18 cellular contexts compared by ENCODE assay signal in genomic region chr9:99072040-99072394, GRCh38. TPM values are rescaled to one million over a fixed set of nuclear protein-coding genes. Genes with fewer than 3 reads are reported as not detected.
DNase-seq lines count a peak whose midpoint lies in the region; ATAC-seq, FAIRE-seq and TF ChIP-seq lines count a peak whose summit lies in the region.
"Had no signal": no experiment of that assay in that cellular context is flagged by ENCODE, and none has a peak within 500 bp of the region (broad histone marks: within the 10 kb centered on the region; RNA-seq: fewer than 3 reads in every experiment).

No MANE protein-coding gene starts in this region.

- H2AFZ ChIP-seq in K562 (ENCODE audit: low read depth, low read length) (peak overlapping the region; percentile 92), trophoblast cell (ENCODE audit: insufficient read depth, low read length, poor library complexity) (no peak overlapping the region), PC-3 (ENCODE audit: low read length) (no peak overlapping the region)

- POLR2A ChIA-PET in K562 (lab: Yijun Ruan, JAX): interaction anchor here (0.5 to 1.0 kb wide), 3 partner anchors 11 to 12 kb away, joined by 3 to 5 read pairs (median 3); no protein-coding TSS in a partner anchor
- POLR2A ChIA-PET in PC-3 (lab: Charles Lee; ENCODE audit: unreplicated experiment): no interaction called here

- TF ChIP-seq CTCF in heart left ventricle (IDR thresholded peaks at IDR 0.05): no peak
- TF ChIP-seq CTCF in K562 (IDR thresholded peaks at IDR 0.05 in 2 of 3, conservative IDR thresholded peaks at IDR 0.05 in 1 of 3; ENCODE audit: insufficient read depth in 2 of 3, low read depth in 1 of 3, low read length in 3 of 3): no peak
- TF ChIP-seq CTCF in PC-3 (conservative IDR thresholded peaks at IDR 0.05; ENCODE audit: low read depth, low read length): no peak

- H3K4me1 ChIP-seq in heart left ventricle (peaks cover 0 to 54% (median 34%) of the 10 kb centered on the region in 12 donors), K562 (replicated peaks in 1 of 2; ENCODE audit: control insufficient read depth in 2 of 2, insufficient read depth in 2 of 2, low read length in 2 of 2) (peaks cover 29 to 55% of the 10 kb centered on the region in 2 experiments), trophoblast cell (ENCODE audit: control insufficient read depth in 1 of 2, insufficient read depth in 2 of 2, low read length in 2 of 2) (peaks cover under 1% of the 10 kb centered on the region in 2 experiments), PC-3 (ENCODE audit: insufficient read depth, low read length) (peaks cover 8% of the 10 kb centered on the region)
- H3K4me1 ChIP-seq: A549 had no signal

- no peak for TF ChIP-seq EP300 in K562 (IDR thresholded peaks at IDR 0.05; ENCODE audit: low read length)

- no peak overlapping the region for H3K4me3 ChIP-seq in heart left ventricle
- no peak overlapping the region for H3K4me3 ChIP-seq in K562
- H3K4me3 ChIP-seq in trophoblast cell (ENCODE audit: low read depth, low read length): no peak overlapping the region
- no peak overlapping the region for H3K4me3 ChIP-seq in PC-3 (ENCODE audit: low read length)
- H3K4me3 ChIP-seq: A549, SJCRH30 had no signal

- intact Hi-C loops in heart left ventricle (cut with DNase I): no loop called here
- intact Hi-C loops in left cardiac atrium (cut with DNase I): no loop called here
- intact Hi-C loops in K562 (cut with micrococcal nuclease): no loop called here
- intact Hi-C loops in PC-3 (cut with micrococcal nuclease): no loop called here

- no peak overlapping the region for H2AK5ac ChIP-seq in trophoblast cell (ENCODE audit: low read length)

- no peaks in the 10 kb centered on the region for H3K9me2 ChIP-seq in PC-3 (replicated peaks; ENCODE audit: low read length)

- no peaks in the 10 kb centered on the region for H3K9me1 ChIP-seq in K562 (ENCODE audit: control insufficient read depth, insufficient read depth, low read length)

- in situ Hi-C loops in K562 (cut with MboI): no loop called here

- H3K36me3 ChIP-seq in heart left ventricle: peaks cover 0 to 41% (median 2%) of the 10 kb centered on the region in 9 donors
- no peaks in the 10 kb centered on the region for H3K36me3 ChIP-seq in K562 (ENCODE audit: control insufficient read depth, insufficient read depth, low read length)
- H3K36me3 ChIP-seq in trophoblast cell (ENCODE audit: control insufficient read depth in 1 of 2, insufficient read depth in 2 of 2, low read length in 2 of 2): no peaks in the 10 kb centered on the region
- no peaks in the 10 kb centered on the region for H3K36me3 ChIP-seq in PC-3 (ENCODE audit: low read depth, low read length)
- H3K36me3 ChIP-seq: SJCRH30 had no signal

- H3K27ac ChIP-seq in heart left ventricle (peak overlapping the region in 9 of 12 donors; percentile 18 to 78 (median 67)), K562 (ENCODE audit: extremely low read depth, low read depth, low read length) (peak overlapping the region; percentile 66), trophoblast cell (ENCODE audit: low read depth, low read length) (no peak overlapping the region), PC-3 (ENCODE audit: low read length) (no peak overlapping the region)
- H3K27ac ChIP-seq: A549, C4-2B, SJCRH30 had no signal

- no peak overlapping the region for H2BK5ac ChIP-seq in trophoblast cell (ENCODE audit: low read depth, low read length, poor library complexity)

- H4K20me1 ChIP-seq in K562 (replicated peaks; ENCODE audit: control insufficient read depth, insufficient read depth, low read length) (no peaks in the 10 kb centered on the region), PC-3 (ENCODE audit: low read length) (no peaks in the 10 kb centered on the region)

- no peaks in the 10 kb centered on the region for H3K79me1 ChIP-seq in trophoblast cell (ENCODE audit: low read length)

- peaks cover 10% of the 10 kb centered on the region; the same call in 2 of the 3 replicates for H3K79me2 ChIP-seq in K562 (ENCODE audit: control insufficient read depth, insufficient read depth, low read length)
- H3K79me2 ChIP-seq in trophoblast cell (ENCODE audit: control insufficient read depth, insufficient read depth, low read length, poor library complexity): no peaks in the 10 kb centered on the region
- H3K79me2 ChIP-seq in PC-3 (ENCODE audit: low read length): no peaks in the 10 kb centered on the region

- H4K8ac ChIP-seq in trophoblast cell (ENCODE audit: low read depth, low read length): no peak overlapping the region

- H3K14ac ChIP-seq in trophoblast cell (ENCODE audit: low read length): no peak overlapping the region

- no peak overlapping the region for H2BK12ac ChIP-seq in trophoblast cell (ENCODE audit: low read length)

- peak; percentile 65 for FAIRE-seq in K562 (lab: Jason Lieb, UNC)
- FAIRE-seq in GM12891 (lab: Jason Lieb, UNC): no peak
- FAIRE-seq: A549, GM19239, H54 had no signal

- BruUV-seq in K562 (replicated peaks; lab: Mats Ljungman, UMichigan) (no TSS peak), PC-3 (replicated peaks; lab: Mats Ljungman, UMichigan) (no TSS peak)

- ATAC-seq in heart left ventricle: peak in 3 of 4 donors; percentile 7 to 33 (median 15)
- no peak for ATAC-seq in left cardiac atrium
- ATAC-seq in K562: peak; percentile 11; the same call in 2 of the 3 replicates
- ATAC-seq in PC-3: no peak
- no peak for ATAC-seq in HG03442 (IDR thresholded peaks at IDR 0.05; ENCODE audit: unreplicated experiment)
- ATAC-seq: A549 had no signal

- H3K27me3 ChIP-seq in heart left ventricle: no peaks in the 10 kb centered on the region
- H3K27me3 ChIP-seq in K562 (ENCODE audit: control insufficient read depth in 2 of 2, insufficient read depth in 2 of 2, low read length in 2 of 2): no peaks in the 10 kb centered on the region
- H3K27me3 ChIP-seq in trophoblast cell (ENCODE audit: insufficient read depth, low read length): no peaks in the 10 kb centered on the region
- H3K27me3 ChIP-seq in PC-3 (ENCODE audit: low read length): no peaks in the 10 kb centered on the region
- H3K27me3 ChIP-seq: SJCRH30 had no signal

- DNase-seq in heart left ventricle: no peak
- no peak for DNase-seq in left cardiac atrium
- DNase-seq in K562 (ENCODE audit: extremely low read depth in 1 of 4, low spot score in 3 of 4): peak; percentile 36 to 71 (median 44)
- peak; percentile 76 for DNase-seq in myocyte (ENCODE audit: low read depth)
- no peak for DNase-seq in GM12891 (ENCODE audit: insufficient read length, low spot score)
- DNase-seq in trophoblast cell: no peak
- DNase-seq in PC-3: no peak
- DNase-seq: HFFc6; NCI-H1417 treated with DMSO at 0.1 percent for 48 hours; NCI-H1930; NK-92 treated with Interleukin-12 subunit alpha and Interleukin-12 subunit beta, amount 100 ng/mL, for 24 hours; RPMI8226; SJCRH30 had no signal

- no peak overlapping the region for H4K12ac ChIP-seq in trophoblast cell (ENCODE audit: low read depth, low read length)

- TF ChIP-seq RAD21 in K562 (CRISPR knock-in tag; conservative IDR thresholded peaks at IDR 0.05 in 1 of 2, IDR thresholded peaks at IDR 0.05 in 1 of 2): no peak

- no peak overlapping the region for H3K23ac ChIP-seq in trophoblast cell (ENCODE audit: low read length)

- no peak overlapping the region for H3K18ac ChIP-seq in trophoblast cell (ENCODE audit: low read length)

- CTCF ChIA-PET in K562 (lab: Yijun Ruan, JAX; ENCODE audit: low intra/inter-chr PET ratio): no interaction called here
- CTCF ChIA-PET in PC-3 (lab: Charles Lee): no interaction called here

- H3K4ac ChIP-seq in trophoblast cell (ENCODE audit: low read depth, low read length): no peak overlapping the region

- TF ChIP-seq POLR2A in heart left ventricle (IDR thresholded peaks at IDR 0.05) (no peak), K562 (conservative IDR thresholded peaks at IDR 0.05) (peak; percentile 36; the same call in 1 of the 2 replicates), GM12891 (IDR thresholded peaks at IDR 0.05; ENCODE audit: low read depth, low read length) (no peak)

- H2BK120ac ChIP-seq in trophoblast cell (ENCODE audit: insufficient read depth, low read length, poor library complexity): no peak overlapping the region

- H3K9me3 ChIP-seq in heart left ventricle (no peaks in the 10 kb centered on the region), K562 (replicated peaks; ENCODE audit: control insufficient read depth, insufficient read depth, low read depth, low read length) (no peaks in the 10 kb centered on the region), trophoblast cell (ENCODE audit: insufficient read depth, low read depth, low read length) (no peaks in the 10 kb centered on the region), PC-3 (ENCODE audit: low read length) (no peaks in the 10 kb centered on the region)
- H3K9me3 ChIP-seq: A549, SJCRH30 had no signal

- H3K9ac ChIP-seq in K562 (ENCODE audit: insufficient read depth in 1 of 2, low read depth in 2 of 2, low read length in 2 of 2) (peak overlapping the region; percentile 28 to 72), trophoblast cell (ENCODE audit: low read length) (no peak overlapping the region), PC-3 (ENCODE audit: low read length) (no peak overlapping the region)

- H4K91ac ChIP-seq in trophoblast cell (ENCODE audit: low read depth, low read length): no peak overlapping the region

- 46 to 72% (median 67%) methylated on average over 6 of the region's 6 CpGs for WGBS in heart left ventricle, 4 donors
- WGBS in K562 (ENCODE audit: insufficient coverage, low coverage, missing lambda C conversion rate): 31% methylated on average over 6 of the region's 6 CpGs
- no CpG with 5 or more reads among the region's 6 CpGs for WGBS in trophoblast cell (ENCODE audit: extremely low coverage, insufficient coverage, insufficient read length)

- H3K4me2 ChIP-seq in K562 (ENCODE audit: insufficient read depth, low read length): peak overlapping the region; percentile 40
- no peak overlapping the region for H3K4me2 ChIP-seq in trophoblast cell (ENCODE audit: low read length)
- H3K4me2 ChIP-seq in PC-3 (ENCODE audit: low read length): no peak overlapping the region
- H3K4me2 ChIP-seq: A549 had no signal

- no peaks in the 10 kb centered on the region for H3F3A ChIP-seq in PC-3 (ENCODE audit: low read length, unreplicated experiment)

RNA-seq across cellular contexts. Expression of gene TGFBR1, which starts 32.9 kb away (rescaled TPM):
- total RNA-seq in heart left ventricle (10 to 100 TPM in 8 of 9 donors, 1 to 10 TPM in 1; 8.5 to 41.0 (median 14.7) TPM), left cardiac atrium (10 to 100 TPM; 17.3 to 27.1 TPM), K562 (2014; rRNA removed) (22.0 and 23.8 TPM in 2 replicates), K562 (2014; rRNA removed; fragmentation: Illumina TruSeq; extraction: Trizol) (43.7 and 52.6 TPM in 2 replicates), K562 (2015; rRNA removed; fragmentation: Illumina TruSeq; extraction: Trizol) (39.6 and 42.7 TPM in 2 replicates), K562 (2021) (47.1 and 51.9 TPM in 2 replicates), myocyte (53.9 and 60.4 TPM in 2 replicates), PC-3 (2014; rRNA removed) (9.5 and 13.2 TPM in 2 replicates)
- polyA plus RNA-seq in heart left ventricle (1 to 10 TPM; 3.8 to 7.6 TPM), K562 (2011; rRNA removed) (60.6 and 62.4 TPM in 2 replicates), K562 (2014; fragmentation: Illumina TruSeq; extraction: Trizol) (21.0 and 22.9 TPM in 2 replicates), K562 (2014; fragmentation: Nextera tagmentation; extraction: Ambion mirVana) (10 to 100 TPM; 15.9 to 57.6 TPM), K562 (2014; rRNA removed) (14.0 and 15.5 TPM in 2 replicates)
- 128 and 138 TPM in 2 replicates for total RNA-seq in K562 (2011; cell fraction: chromatin; rRNA removed; ENCODE audit: low replicate concordance)
- total RNA-seq in K562 (2011; cell fraction: nucleolus; rRNA removed): 54.0 and 59.5 TPM in 2 replicates
- total RNA-seq in K562 (2011; cell fraction: nucleoplasm; rRNA removed): 105 and 166 TPM in 2 replicates
- polyA plus RNA-seq in K562 (2011; cell fraction: cytosol; rRNA removed): 26.0 and 33.7 TPM in 2 replicates
- polyA plus RNA-seq in K562 (2011; cell fraction: nucleus; rRNA removed): 34.5 and 36.0 TPM in 2 replicates
- polyA plus RNA-seq in K562 (2012): 21.8 and 26.0 TPM in 2 replicates
- polyA minus RNA-seq in K562 (2011; rRNA and poly(A)+ RNA removed): 200 and 204 TPM in 2 replicates
- 71.2 and 76.9 TPM in 2 replicates for polyA minus RNA-seq in K562 (2011; cell fraction: cytosol; rRNA and poly(A)+ RNA removed)
- 21.1 and 40.8 TPM in 2 replicates for polyA minus RNA-seq in K562 (2011; cell fraction: nucleus; rRNA and poly(A)+ RNA removed)
- 31.7 TPM for polyA plus RNA-seq in myocyte (2012)
- polyA plus RNA-seq in GM12891 (2012; ENCODE audit: low read depth, missing spikeins): 4.2 TPM
- polyA plus RNA-seq in trophoblast cell (2013): 38.6 and 40.3 TPM in 2 replicates

Comparison
In these comparisons a context has a peak if more than half of its experiments do, and no peak if none do; other contexts are left out.
1. ATAC-seq: peak in heart left ventricle (3 of 4) and K562 (single experiment); none in left cardiac atrium (0 of 2), PC-3 (single experiment) and HG03442 (single experiment).
2. DNase-seq: peak in K562 (4 of 4) and myocyte (single experiment); none in heart left ventricle (0 of 5), left cardiac atrium (single experiment), GM12891 (single experiment), trophoblast cell (0 of 2) and PC-3 (single experiment).
3. H3K27ac ChIP-seq: peak in heart left ventricle (9 of 12) and K562 (single experiment); none in trophoblast cell (single experiment) and PC-3 (single experiment).
4. H3K9ac ChIP-seq: peak in K562 (2 of 2); none in trophoblast cell (single experiment) and PC-3 (single experiment).